Comparison of ENCODE assay signal across 1 cellular context in the genomic region with DNA sequence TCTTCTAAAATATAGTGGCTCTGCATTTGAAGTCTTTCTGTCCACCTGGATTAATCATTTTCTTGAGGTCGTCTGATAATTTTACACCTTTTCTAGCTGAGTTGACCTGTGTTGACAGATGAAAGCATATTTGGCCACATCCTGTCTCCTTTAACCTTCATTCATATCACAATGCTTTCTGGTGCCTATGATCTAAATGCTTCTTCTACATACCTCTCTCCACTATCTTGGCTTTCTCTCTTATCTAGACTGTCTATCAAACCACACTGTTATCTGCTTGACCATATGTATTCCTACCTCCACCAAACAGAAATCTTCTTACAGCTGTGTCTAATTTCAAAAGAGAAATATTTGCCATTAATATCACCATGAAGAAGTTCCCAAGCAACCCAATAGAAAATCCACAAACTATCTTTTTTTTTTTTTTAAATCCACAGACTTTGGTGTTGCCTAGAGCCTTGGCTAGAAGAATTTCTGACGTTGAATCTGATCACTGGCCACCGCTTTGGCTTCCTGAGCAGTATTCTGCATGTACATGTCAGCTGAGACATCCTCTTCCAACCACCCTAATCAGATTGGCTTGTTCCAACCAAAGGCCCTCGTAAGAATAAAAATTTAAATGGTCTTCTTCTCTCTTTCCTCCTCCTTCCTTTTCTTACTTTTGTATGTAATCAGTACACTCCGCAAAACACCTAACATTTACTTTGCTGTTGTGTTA.
TF ChIP-seq lines count a peak whose summit lies in the region.

No MANE protein-coding gene starts in this region.

TF ChIP-seq in K562, 482 proteins besides CTCF, POLR2A, EP300 and RAD21 (continued from another document):
- TF ChIP-seq, protein P1, sequence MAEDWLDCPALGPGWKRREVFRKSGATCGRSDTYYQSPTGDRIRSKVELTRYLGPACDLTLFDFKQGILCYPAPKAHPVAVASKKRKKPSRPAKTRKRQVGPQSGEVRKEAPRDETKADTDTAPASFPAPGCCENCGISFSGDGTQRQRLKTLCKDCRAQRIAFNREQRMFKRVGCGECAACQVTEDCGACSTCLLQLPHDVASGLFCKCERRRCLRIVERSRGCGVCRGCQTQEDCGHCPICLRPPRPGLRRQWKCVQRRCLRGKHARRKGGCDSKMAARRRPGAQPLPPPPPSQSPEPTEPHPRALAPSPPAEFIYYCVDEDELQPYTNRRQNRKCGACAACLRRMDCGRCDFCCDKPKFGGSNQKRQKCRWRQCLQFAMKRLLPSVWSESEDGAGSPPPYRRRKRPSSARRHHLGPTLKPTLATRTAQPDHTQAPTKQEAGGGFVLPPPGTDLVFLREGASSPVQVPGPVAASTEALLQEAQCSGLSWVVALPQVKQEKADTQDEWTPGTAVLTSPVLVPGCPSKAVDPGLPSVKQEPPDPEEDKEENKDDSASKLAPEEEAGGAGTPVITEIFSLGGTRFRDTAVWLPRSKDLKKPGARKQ (CRISPR knock-in tag; IDR thresholded peaks at IDR 0.05): no peak
- TF ChIP-seq TAL1 (IDR thresholded peaks at IDR 0.05) (peak; percentile 61), MEIS2 (IDR thresholded peaks at IDR 0.05; ENCODE audit: partially characterized antibody) (peak; percentile 41), CHD4 (IDR thresholded peaks at IDR 0.05; ENCODE audit: insufficient read depth, insufficient replicate concordance, low read depth, low read length, poor library complexity, severe bottlenecking) (no peak), CTBP1 (IDR thresholded peaks at IDR 0.05; ENCODE audit: borderline replicate concordance) (peak; percentile 42; the same call in 1 of the 2 replicates), CBFA2T2 (conservative IDR thresholded peaks at IDR 0.05) (peak; percentile 50), SOX6 (IDR thresholded peaks at IDR 0.05) (peak; percentile 51; the same call in 1 of the 2 replicates), ZNF830 (CRISPR knock-in tag; IDR thresholded peaks at IDR 0.05) (no peak), KLF16 (IDR thresholded peaks at IDR 0.05) (0 out of 2 replicates have a peak, but pooled peaks have one; percentile 13), NR3C1 (CRISPR knock-in tag; IDR thresholded peaks at IDR 0.05) (no peak), FOXJ3 (CRISPR knock-in tag; IDR thresholded peaks at IDR 0.05) (no peak), ARID1B (IDR thresholded peaks at IDR 0.05) (peak; percentile 79), MTA2 (IDR thresholded peaks at IDR 0.05; ENCODE audit: low read depth) (peak; percentile 52), TEAD4 (IDR thresholded peaks at IDR 0.05; ENCODE audit: low read length) (peak; percentile 76; the same call in 1 of the 2 replicates), TEAD4 (CRISPR knock-in tag; IDR thresholded peaks at IDR 0.05; ENCODE audit: borderline replicate concordance) (no peak), SMARCA4 (IDR thresholded peaks at IDR 0.05) (peak; percentile 43; the same call in 1 of the 2 replicates), FOXA3 (CRISPR knock-in tag; conservative IDR thresholded peaks at IDR 0.05 in 1 of 2, IDR thresholded peaks at IDR 0.05 in 1 of 2) (no peak)
- TF ChIP-seq, protein P2, sequence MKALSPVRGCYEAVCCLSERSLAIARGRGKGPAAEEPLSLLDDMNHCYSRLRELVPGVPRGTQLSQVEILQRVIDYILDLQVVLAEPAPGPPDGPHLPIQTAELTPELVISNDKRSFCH (CRISPR knock-in tag; IDR thresholded peaks at IDR 0.05): no peak
- TF ChIP-seq, protein P2 (tag; IDR thresholded peaks at IDR 0.05): no peak
- TF ChIP-seq, protein P3, sequence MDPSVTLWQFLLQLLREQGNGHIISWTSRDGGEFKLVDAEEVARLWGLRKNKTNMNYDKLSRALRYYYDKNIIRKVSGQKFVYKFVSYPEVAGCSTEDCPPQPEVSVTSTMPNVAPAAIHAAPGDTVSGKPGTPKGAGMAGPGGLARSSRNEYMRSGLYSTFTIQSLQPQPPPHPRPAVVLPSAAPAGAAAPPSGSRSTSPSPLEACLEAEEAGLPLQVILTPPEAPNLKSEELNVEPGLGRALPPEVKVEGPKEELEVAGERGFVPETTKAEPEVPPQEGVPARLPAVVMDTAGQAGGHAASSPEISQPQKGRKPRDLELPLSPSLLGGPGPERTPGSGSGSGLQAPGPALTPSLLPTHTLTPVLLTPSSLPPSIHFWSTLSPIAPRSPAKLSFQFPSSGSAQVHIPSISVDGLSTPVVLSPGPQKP (CRISPR knock-in tag; IDR thresholded peaks at IDR 0.05): no peak
- TF ChIP-seq, protein P4, sequence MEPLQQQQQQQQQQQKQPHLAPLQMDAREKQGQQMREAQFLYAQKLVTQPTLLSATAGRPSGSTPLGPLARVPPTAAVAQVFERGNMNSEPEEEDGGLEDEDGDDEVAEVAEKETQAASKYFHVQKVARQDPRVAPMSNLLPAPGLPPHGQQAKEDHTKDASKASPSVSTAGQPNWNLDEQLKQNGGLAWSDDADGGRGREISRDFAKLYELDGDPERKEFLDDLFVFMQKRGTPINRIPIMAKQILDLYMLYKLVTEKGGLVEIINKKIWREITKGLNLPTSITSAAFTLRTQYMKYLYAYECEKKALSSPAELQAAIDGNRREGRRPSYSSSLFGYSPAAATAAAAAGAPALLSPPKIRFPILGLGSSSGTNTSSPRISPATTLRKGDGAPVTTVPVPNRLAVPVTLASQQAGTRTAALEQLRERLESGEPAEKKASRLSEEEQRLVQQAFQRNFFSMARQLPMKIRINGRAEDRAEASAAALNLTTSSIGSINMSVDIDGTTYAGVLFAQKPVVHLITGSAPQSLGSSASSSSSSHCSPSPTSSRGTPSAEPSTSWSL (CRISPR knock-in tag; IDR thresholded peaks at IDR 0.05; ENCODE audit: borderline replicate concordance): no peak
